Comparison of ENCODE assay signal across 22 cellular contexts in genomic region chr2:232387451-232388171, GRCh38. TPM values are rescaled to one million over a fixed set of nuclear protein-coding genes. Genes with fewer than 3 reads are reported as not detected.
DNase-seq lines count a peak whose midpoint lies in the region; ATAC-seq and TF ChIP-seq lines count a peak whose summit lies in the region.
"Had no signal": no experiment of that assay in that cellular context is flagged by ENCODE, and none has a peak within 500 bp of the region (broad histone marks: within the 10 kb centered on the region; RNA-seq: fewer than 3 reads in every experiment).

No MANE protein-coding gene starts in this region.

- intact Hi-C loops in upper lobe of right lung (cut with DNase I): no loop called here

- no peak overlapping the region for H3K4me3 ChIP-seq in SK-N-SH (ENCODE audit: low read depth in 2 of 2, low read length in 1 of 2)
- no peak overlapping the region for H3K4me3 ChIP-seq in hepatocyte
- no peak overlapping the region for H3K4me3 ChIP-seq in mesendoderm (ENCODE audit: low read length)
- H3K4me3 ChIP-seq in upper lobe of right lung: peak overlapping the region; percentile 36
- H3K4me3 ChIP-seq: adrenal gland, right lobe of liver had no signal

- no peak overlapping the region for H2AK5ac ChIP-seq in mesendoderm (ENCODE audit: low read length)

- no peak overlapping the region for H3K56ac ChIP-seq in mesendoderm (ENCODE audit: low read length)

- CTCF ChIA-PET in SK-N-SH (lab: Yijun Ruan, JAX): interaction anchor here (1.1 kb wide), 1 partner anchor 22 kb away, joined by 3 read pairs; no protein-coding TSS in a partner anchor

- DNase-seq in SK-N-SH: no peak
- no peak for DNase-seq in hepatocyte (ENCODE audit: low spot score)
- DNase-seq in mesendoderm: peak; percentile 51
- peak; percentile 69 for DNase-seq in upper lobe of right lung
- no peak for DNase-seq in NCI-H2081 (lab: John Stamatoyannopoulos, UW)
- DNase-seq in epidermal melanocyte (ENCODE audit: insufficient read length, low spot score): no peak
- DNase-seq: 8988T; activated CD4-positive, alpha-beta T cell treated with anti-CD3 and anti-CD28 coated beads, Interleukin-2, amount 10 ng/mL, durations not matched to agents 7 days and 5 days; activated gamma-delta T cell; adrenal gland; BE2C; GOT3; NCI-H1105 treated with DMSO at 0.1 percent for 48 hours; NCI-H2107; NCI-H524 treated with DMSO at 0.1 percent for 48 hours; stimulated activated naive CD4-positive, alpha-beta T cell treated with Interleukin-2 at 50 U/mL for 16 hours; T-cell had no signal

- no peaks in the 10 kb centered on the region for H3F3A ChIP-seq in SK-N-SH (replicated peaks; ENCODE audit: insufficient read depth)

- no peak for TF ChIP-seq RAD21 in SK-N-SH (IDR thresholded peaks at IDR 0.05; ENCODE audit: low read length)

- H3K9me3 ChIP-seq in SK-N-SH: no peaks in the 10 kb centered on the region
- H3K9me3 ChIP-seq in hepatocyte (ENCODE audit: low read depth): no peaks in the 10 kb centered on the region
- no peaks in the 10 kb centered on the region for H3K9me3 ChIP-seq in upper lobe of right lung
- H3K9me3 ChIP-seq: adrenal gland, BE2C, right lobe of liver had no signal

- H4K20me1 ChIP-seq in SK-N-SH (ENCODE audit: insufficient read depth) (no peaks in the 10 kb centered on the region), hepatocyte (ENCODE audit: insufficient read depth, poor library complexity, severe bottlenecking) (no peaks in the 10 kb centered on the region)

- no peak overlapping the region for H2BK120ac ChIP-seq in mesendoderm (ENCODE audit: low read depth, low read length)

- H4K8ac ChIP-seq in mesendoderm (ENCODE audit: low read depth, low read length): no peak overlapping the region

- no peak for TF ChIP-seq EP300 in SK-N-SH (IDR thresholded peaks at IDR 0.05; ENCODE audit: borderline replicate concordance in 1 of 2, low read depth in 1 of 2, low read length in 1 of 2)

- POLR2A ChIA-PET in SK-N-SH (lab: Yijun Ruan, JAX): no interaction called here

- no peak overlapping the region for H2AFZ ChIP-seq in SK-N-SH (ENCODE audit: low read depth)
- H2AFZ ChIP-seq in hepatocyte: no peak overlapping the region

- no peaks in the 10 kb centered on the region for H3K79me1 ChIP-seq in mesendoderm (ENCODE audit: low read length)

- no peak overlapping the region for H4K5ac ChIP-seq in mesendoderm (ENCODE audit: low read length)

- no peak overlapping the region for H2BK5ac ChIP-seq in mesendoderm (ENCODE audit: low read length)

- H3K9ac ChIP-seq in SK-N-SH: no peak overlapping the region
- no peak overlapping the region for H3K9ac ChIP-seq in mesendoderm (ENCODE audit: low read length)

- H3K18ac ChIP-seq in mesendoderm (ENCODE audit: low read length): no peak overlapping the region

- no peaks in the 10 kb centered on the region for H3K79me2 ChIP-seq in SK-N-SH (ENCODE audit: insufficient read depth)
- H3K79me2 ChIP-seq in hepatocyte: no peaks in the 10 kb centered on the region
- H3K79me2 ChIP-seq in mesendoderm (ENCODE audit: control insufficient read depth, insufficient read depth, low read length): no peaks in the 10 kb centered on the region

- no peak overlapping the region for H3K23ac ChIP-seq in mesendoderm (ENCODE audit: low read length)

- H3K27me3 ChIP-seq in SK-N-SH (ENCODE audit: insufficient read depth) (peaks cover 67% of the 10 kb centered on the region), hepatocyte (peaks cover 15% of the 10 kb centered on the region), mesendoderm (ENCODE audit: insufficient read depth, low read length, poor library complexity) (peaks cover 46% of the 10 kb centered on the region), upper lobe of right lung (peaks cover 57% of the 10 kb centered on the region)

- H2BK15ac ChIP-seq in mesendoderm (replicated peaks; ENCODE audit: low read depth): no peak overlapping the region

- no peak overlapping the region for H3K4me2 ChIP-seq in SK-N-SH
- peak overlapping the region; percentile 63 for H3K4me2 ChIP-seq in hepatocyte
- H3K4me2 ChIP-seq in mesendoderm (ENCODE audit: low read length): peak overlapping the region; percentile 36

- H3K27ac ChIP-seq in SK-N-SH (ENCODE audit: low read depth in 2 of 2, low read length in 1 of 2) (no peak overlapping the region), hepatocyte (no peak overlapping the region), mesendoderm (ENCODE audit: low read depth, low read length) (no peak overlapping the region), upper lobe of right lung (peak overlapping the region; percentile 66)
- H3K27ac ChIP-seq: adrenal gland, cardiac muscle cell, right lobe of liver had no signal

- no peak for TF ChIP-seq CTCF in SK-N-SH (IDR thresholded peaks at IDR 0.05)
- TF ChIP-seq CTCF in hepatocyte (IDR thresholded peaks at IDR 0.05; ENCODE audit: poor library complexity): no peak
- TF ChIP-seq CTCF in upper lobe of right lung (IDR thresholded peaks at IDR 0.05): no peak

- WGBS in SK-N-SH (ENCODE audit: low lambda C conversion rate): 0% methylated on average over 1 of the region's 50 CpGs
- 65% methylated on average over 31 of the region's 50 CpGs for WGBS in hepatocyte (ENCODE audit: low lambda C conversion rate, missing lambda C conversion rate)
- WGBS in mesendoderm (ENCODE audit: extremely low coverage, insufficient coverage, low lambda C conversion rate): no CpG with 5 or more reads among the region's 50 CpGs

- peak; percentile 18; the same call in 1 of the 3 replicates for ATAC-seq in SK-N-SH treated with all-trans-retinoic acid at 6 μM for 48 hours
- ATAC-seq in upper lobe of right lung: peak; percentile 72
- ATAC-seq in GM21390 (IDR thresholded peaks at IDR 0.05; ENCODE audit: unreplicated experiment): no peak
- ATAC-seq: T-cell had no signal

- H3K4me1 ChIP-seq in SK-N-SH (ENCODE audit: control insufficient read depth in 1 of 2, insufficient read depth in 2 of 2, low read depth in 1 of 2, low read length in 1 of 2): no peaks in the 10 kb centered on the region; a peak in 1 of 4 replicates
- peaks cover 19% of the 10 kb centered on the region for H3K4me1 ChIP-seq in hepatocyte (ENCODE audit: insufficient read depth)
- H3K4me1 ChIP-seq in mesendoderm (ENCODE audit: control insufficient read depth, low read depth, low read length): no peaks in the 10 kb centered on the region
- no peaks in the 10 kb centered on the region for H3K4me1 ChIP-seq in upper lobe of right lung
- H3K4me1 ChIP-seq: adrenal gland, BE2C, right lobe of liver had no signal

- H3K9me2 ChIP-seq in SK-N-SH (no peaks in the 10 kb centered on the region), hepatocyte (replicated peaks; ENCODE audit: insufficient read depth) (no peaks in the 10 kb centered on the region)

- H3K4ac ChIP-seq in mesendoderm (ENCODE audit: low read depth, low read length): no peak overlapping the region

- H3K36me3 ChIP-seq in SK-N-SH (replicated peaks in 1 of 2; ENCODE audit: control insufficient read depth in 1 of 2, insufficient read depth in 2 of 2, low read length in 1 of 2): no peaks in the 10 kb centered on the region
- no peaks in the 10 kb centered on the region for H3K36me3 ChIP-seq in hepatocyte (replicated peaks; ENCODE audit: insufficient read depth, low read depth)
- no peaks in the 10 kb centered on the region for H3K36me3 ChIP-seq in mesendoderm (ENCODE audit: control insufficient read depth, insufficient read depth, low read length)
- H3K36me3 ChIP-seq in upper lobe of right lung: no peaks in the 10 kb centered on the region
- H3K36me3 ChIP-seq: adrenal gland, BE2C, cardiac muscle cell, right lobe of liver had no signal

TF ChIP-seq in SK-N-SH treated with all-trans-retinoic acid at 6 μM for 48 hours, 23 proteins besides CTCF, POLR2A, EP300 and RAD21 (continues in another document):
- TF ChIP-seq PATZ1 (CRISPR knock-in tag; IDR thresholded peaks at IDR 0.05; ENCODE audit: borderline replicate concordance): no peak

TF ChIP-seq in SK-N-SH, 30 proteins besides CTCF, POLR2A, EP300 and RAD21:
- no peak for TF ChIP-seq ELF1 (IDR thresholded peaks at IDR 0.05)
- TF ChIP-seq FOXJ3 (CRISPR knock-in tag; IDR thresholded peaks at IDR 0.05): no peak
- TF ChIP-seq TCF12 (IDR thresholded peaks at IDR 0.05): no peak
- TF ChIP-seq RFX5 (IDR thresholded peaks at IDR 0.05; ENCODE audit: low read length): no peak
- no peak for TF ChIP-seq MEF2A (IDR thresholded peaks at IDR 0.05; ENCODE audit: borderline replicate concordance, low read depth)
- no peak for TF ChIP-seq RCOR1 (IDR thresholded peaks at IDR 0.05; ENCODE audit: low read length)
- TF ChIP-seq NFIC (IDR thresholded peaks at IDR 0.05; ENCODE audit: borderline replicate concordance): no peak
- TF ChIP-seq EZH2phosphoT487 (IDR thresholded peaks at IDR 0.05; ENCODE audit: borderline replicate concordance, low read depth): no peak
- no peak for TF ChIP-seq FOXM1 (IDR thresholded peaks at IDR 0.05; ENCODE audit: low read depth)
- no peak for TF ChIP-seq GATA2 (CRISPR knock-in tag; IDR thresholded peaks at IDR 0.05)
- TF ChIP-seq SMC3 (IDR thresholded peaks at IDR 0.05; ENCODE audit: low read depth, low read length): no peak
- TF ChIP-seq USF2 (IDR thresholded peaks at IDR 0.05; ENCODE audit: borderline replicate concordance, low read depth, low read length): no peak

RNA-seq across cellular contexts. Expression of gene ALPP, which starts 9.1 kb away (rescaled TPM):
- polyA plus RNA-seq in SK-N-SH (2012; rRNA removed): not detected in 2 replicates
- polyA plus RNA-seq in SK-N-SH (2012; cell fraction: cytosol; rRNA removed): not detected in 2 replicates
- polyA plus RNA-seq in SK-N-SH (2012; cell fraction: nucleus; rRNA removed): not detected in 2 replicates
- total RNA-seq in hepatocyte: 6.5 and 8.7 TPM in 2 replicates
- polyA plus RNA-seq in hepatocyte: 1.2 and 1.3 TPM in 2 replicates
- polyA plus RNA-seq in mesendoderm (2013, experiment 1 of 2): 0.03 TPM
- not detected for polyA plus RNA-seq in mesendoderm (2013, experiment 2 of 2)
- total RNA-seq in upper lobe of right lung: 9.5 TPM
- total RNA-seq: activated CD4-positive, alpha-beta T cell treated with anti-CD3 and anti-CD28 coated beads, Interleukin-2, amount 10 ng/mL, durations not matched to agents 7 days and 5 days; adrenal gland; cardiac muscle cell; omental fat pad; right lobe of liver had no signal
- polyA plus RNA-seq: adrenal gland, cardiac muscle cell had no signal

RNA-seq across cellular contexts. Expression of gene ALPG, which starts 19.0 kb away (rescaled TPM):
- polyA plus RNA-seq in SK-N-SH (2012; rRNA removed): not detected in 2 replicates
- polyA plus RNA-seq in SK-N-SH (2012; cell fraction: cytosol; rRNA removed): not detected in 2 replicates
- not detected in 2 replicates for polyA plus RNA-seq in SK-N-SH (2012; cell fraction: nucleus; rRNA removed)
- total RNA-seq in hepatocyte: 0.16 and 1.5 TPM in 2 replicates
- polyA plus RNA-seq in hepatocyte: 0.08 and 0.86 TPM in 2 replicates
- 0.03 TPM for polyA plus RNA-seq in mesendoderm (2013, experiment 1 of 2)
- polyA plus RNA-seq in mesendoderm (2013, experiment 2 of 2): 0.03 TPM
- total RNA-seq in upper lobe of right lung: 0.49 TPM
- total RNA-seq: activated CD4-positive, alpha-beta T cell treated with anti-CD3 and anti-CD28 coated beads, Interleukin-2, amount 10 ng/mL, durations not matched to agents 7 days and 5 days; adrenal gland; cardiac muscle cell; omental fat pad; right lobe of liver had no signal
- polyA plus RNA-seq: adrenal gland, cardiac muscle cell had no signal

Comparison
In these comparisons a context has a peak if more than half of its experiments do, and no peak if none do; other contexts are left out.
1. DNase-seq: peak in mesendoderm (single experiment) and upper lobe of right lung (single experiment); none in SK-N-SH (single experiment), hepatocyte (single experiment), NCI-H2081 (0 of 2) and epidermal melanocyte (single experiment).